Comparison of ENCODE assay signal across 17 cellular contexts in genomic region chr1:90989990-90990389, GRCh38. TPM values are rescaled to one million over a fixed set of nuclear protein-coding genes. Genes with fewer than 3 reads are reported as not detected.
DNase-seq lines count a peak whose midpoint lies in the region; ATAC-seq lines count a peak whose summit lies in the region.
"Had no signal": no experiment of that assay in that cellular context is flagged by ENCODE, and none has a peak within 500 bp of the region (broad histone marks: within the 10 kb centered on the region; RNA-seq: fewer than 3 reads in every experiment).

No MANE protein-coding gene starts in this region.

- H3K9me3 ChIP-seq in T-helper 17 cell (ENCODE audit: control insufficient read depth, low read length, poor library complexity, severe bottlenecking): peaks cover 3% of the 10 kb centered on the region

- DNase-seq in T-helper 17 cell (no peak), NCI-H2196 (lab: John Stamatoyannopoulos, UW; ENCODE audit: unreplicated experiment) (no peak), NCI-H69 (lab: John Stamatoyannopoulos, UW) (no peak)
- no peak for DNase-seq in activated T-cell treated with anti-CD3 and anti-CD28 coated beads, Interleukin-2, amount 50 U/mL, for 4 hours
- DNase-seq in central memory CD4-positive, alpha-beta T cell: no peak
- DNase-seq: activated CD4-positive, CD25-positive, alpha-beta regulatory T cell; activated effector memory CD4-positive, alpha-beta T cell treated with anti-CD3 and anti-CD28 coated beads, Interleukin-2, amount 50 U/mL, for 16 hours; aorta; GDM1; NCI-H226; stimulated activated naive CD4-positive, alpha-beta T cell; T-cell had no signal

- peaks cover 36% of the 10 kb centered on the region for H3K4me1 Mint-ChIP-seq in T-helper 17 cell
- peaks cover 74% of the 10 kb centered on the region for H3K4me1 Mint-ChIP-seq in activated T-cell treated with anti-CD3 and anti-CD28 coated beads, Interleukin-2, amount 50 U/mL, for 4 hours (ENCODE audit: low read depth)

- ATAC-seq in GM18502 (IDR thresholded peaks at IDR 0.05; ENCODE audit: poor library complexity, unreplicated experiment) (peak; percentile 72), GM19395 (IDR thresholded peaks at IDR 0.05; ENCODE audit: unreplicated experiment) (peak; percentile 78), HG03060 (IDR thresholded peaks at IDR 0.05; ENCODE audit: low read depth, unreplicated experiment) (peak; percentile 56), T-helper 17 cell (peak; percentile 7)
- no peak for ATAC-seq in activated T-cell treated with anti-CD3 and anti-CD28 coated beads, Interleukin-2, amount 50 U/mL, for 4 hours
- ATAC-seq: K562, Panc1, T-cell had no signal

- no peak overlapping the region for H3K27ac Mint-ChIP-seq in T-helper 17 cell
- H3K27ac Mint-ChIP-seq: T-cell had no signal

- peaks cover 2% of the 10 kb centered on the region for H3K36me3 Mint-ChIP-seq in T-helper 17 cell (ENCODE audit: low read depth)
- peaks cover 48% of the 10 kb centered on the region for H3K36me3 Mint-ChIP-seq in activated T-cell treated with anti-CD3 and anti-CD28 coated beads, Interleukin-2, amount 50 U/mL, for 4 hours (ENCODE audit: insufficient read depth)

- H3K4me3 Mint-ChIP-seq in T-helper 17 cell: no peak overlapping the region
- no peak overlapping the region for H3K4me3 Mint-ChIP-seq in activated T-cell treated with anti-CD3 and anti-CD28 coated beads, Interleukin-2, amount 50 U/mL, for 4 hours
- H3K4me3 Mint-ChIP-seq: T-cell had no signal

- H3K9me3 Mint-ChIP-seq in activated T-cell treated with anti-CD3 and anti-CD28 coated beads, Interleukin-2, amount 50 U/mL, for 4 hours: peaks cover 16% of the 10 kb centered on the region

- no peaks in the 10 kb centered on the region for H3K27me3 Mint-ChIP-seq in T-helper 17 cell
- no peaks in the 10 kb centered on the region for H3K27me3 Mint-ChIP-seq in activated T-cell treated with anti-CD3 and anti-CD28 coated beads, Interleukin-2, amount 50 U/mL, for 4 hours (ENCODE audit: low read depth)
- H3K27me3 Mint-ChIP-seq: T-cell had no signal

RNA-seq across cellular contexts. Expression of gene ZNF644, which starts 31.8 kb away (rescaled TPM):
- total RNA-seq in T-helper 17 cell: 100 to 1,000 TPM; 126 to 136 TPM
- 10 to 100 TPM; 43.2 to 46.2 (median 44.2) TPM for total RNA-seq in activated T-cell treated with anti-CD3 and anti-CD28 coated beads, Interleukin-2, amount 50 U/mL, for 4 hours

Comparison
In these comparisons a context has a peak if more than half of its experiments do, and no peak if none do; other contexts are left out.
1. ATAC-seq: peak in GM18502 (single experiment), GM19395 (single experiment), HG03060 (single experiment) and T-helper 17 cell (single experiment); none in activated T-cell treated with anti-CD3 and anti-CD28 coated beads, Interleukin-2, amount 50 U/mL, for 4 hours (0 of 2).